In genomic region chr11:59416613-59417012, GRCh38 we compare ENCODE assay signal across 24 cellular contexts. TPM values are rescaled to one million over a fixed set of nuclear protein-coding genes. Genes with fewer than 3 reads are reported as not detected.
DNase-seq lines count a peak whose midpoint lies in the region; ATAC-seq and TF ChIP-seq lines count a peak whose summit lies in the region.
"Had no signal": no experiment of that assay in that cellular context is flagged by ENCODE, and none has a peak within 500 bp of the region (broad histone marks: within the 10 kb centered on the region; RNA-seq: fewer than 3 reads in every experiment).

No MANE protein-coding gene starts in this region.

- H3K9me3 ChIP-seq in right lobe of liver: no peaks in the 10 kb centered on the region
- H3K9me3 ChIP-seq: SK-N-SH had no signal

- H3K27ac Mint-ChIP-seq in activated naive CD8-positive, alpha-beta T cell treated with anti-CD3 and anti-CD28 coated beads, Interleukin-2, amount 50 U/mL, for 24 hours: no peak overlapping the region
- H3K27ac Mint-ChIP-seq: CD8-positive, alpha-beta T cell had no signal

- no peak overlapping the region for H3K4me3 ChIP-seq in right lobe of liver

- no peaks in the 10 kb centered on the region for H3K27me3 ChIP-seq in right lobe of liver

- H3K27me3 Mint-ChIP-seq in activated naive CD8-positive, alpha-beta T cell treated with anti-CD3 and anti-CD28 coated beads, Interleukin-2, amount 50 U/mL, for 24 hours: peaks cover 11% of the 10 kb centered on the region

- no peak overlapping the region for H3K27ac ChIP-seq in right lobe of liver
- H3K27ac ChIP-seq: 22Rv1 had no signal

- H3K36me3 ChIP-seq in right lobe of liver: no peaks in the 10 kb centered on the region

- intact Hi-C loops in right lobe of liver (cut with DNase I): no loop called here

- H3K4me1 ChIP-seq in right lobe of liver: no peaks in the 10 kb centered on the region

- H3K4me1 Mint-ChIP-seq in activated naive CD8-positive, alpha-beta T cell treated with anti-CD3 and anti-CD28 coated beads, Interleukin-2, amount 50 U/mL, for 24 hours: peaks cover 21% of the 10 kb centered on the region

- H3K36me3 Mint-ChIP-seq in activated naive CD8-positive, alpha-beta T cell treated with anti-CD3 and anti-CD28 coated beads, Interleukin-2, amount 50 U/mL, for 24 hours (ENCODE audit: low read depth): no peaks in the 10 kb centered on the region
- H3K36me3 Mint-ChIP-seq: CD8-positive, alpha-beta T cell had no signal

- DNase-seq in DMS 273 (lab: John Stamatoyannopoulos, UW; ENCODE audit: unreplicated experiment) (peak; percentile 36), DMS 273 treated with DMSO at 0.1 percent for 48 hours (lab: John Stamatoyannopoulos, UW) (no peak), myocyte (ENCODE audit: low read depth) (peak; percentile 4), superior temporal gyrus (ENCODE audit: extremely low spot score) (peak; percentile 43), amniotic stem cell (lab: John Stamatoyannopoulos, UW) (no peak), right lobe of liver (no peak), NCI-H226 (no peak)
- no peak for DNase-seq in activated naive CD8-positive, alpha-beta T cell treated with anti-CD3 and anti-CD28 coated beads, Interleukin-2, amount 50 U/mL, for 24 hours
- DNase-seq: ACHN, C1 segment of cervical spinal cord, DMS53, Karpas-422, NCI-H1048, NCI-H1417 treated with DMSO at 0.1 percent for 48 hours, NCI-H187 treated with DMSO at 0.1 percent for 48 hours, NCI-H2107, NCI-H510A, SIG-M5, SK-N-SH had no signal

- WGBS in right lobe of liver (ENCODE audit: insufficient coverage, low coverage, low lambda C conversion rate, missing lambda C conversion rate): 62% methylated on average over 3 of the region's 5 CpGs

- ATAC-seq in activated naive CD8-positive, alpha-beta T cell treated with anti-CD3 and anti-CD28 coated beads, Interleukin-2, amount 50 U/mL, for 24 hours: peak; percentile 36
- ATAC-seq in right lobe of liver: no peak
- ATAC-seq: Panc1 had no signal

- TF ChIP-seq CTCF in right lobe of liver (IDR thresholded peaks at IDR 0.05): no peak

- no peak overlapping the region for H3K4me3 Mint-ChIP-seq in activated naive CD8-positive, alpha-beta T cell treated with anti-CD3 and anti-CD28 coated beads, Interleukin-2, amount 50 U/mL, for 24 hours
- H3K4me3 Mint-ChIP-seq: CD8-positive, alpha-beta T cell had no signal

- peaks cover 4% of the 10 kb centered on the region for H3K9me3 Mint-ChIP-seq in activated naive CD8-positive, alpha-beta T cell treated with anti-CD3 and anti-CD28 coated beads, Interleukin-2, amount 50 U/mL, for 24 hours

- no peak for TF ChIP-seq POLR2A in right lobe of liver (IDR thresholded peaks at IDR 0.05)

RNA-seq across cellular contexts. Expression of gene OR5A2, which starts 9.6 kb away (rescaled TPM):
- total RNA-seq in myocyte: not detected in 2 replicates
- polyA plus RNA-seq in myocyte (2012): not detected
- total RNA-seq in right lobe of liver: not detected
- total RNA-seq: CD8-positive, alpha-beta T cell; H4; M059J had no signal
- polyA plus RNA-seq: SK-N-SH had no signal

RNA-seq across cellular contexts. Expression of gene OR5A1, which starts 19.7 kb away (rescaled TPM):
- total RNA-seq in myocyte (not detected in 2 replicates), right lobe of liver (not detected)
- not detected for polyA plus RNA-seq in myocyte (2012)
- total RNA-seq: CD8-positive, alpha-beta T cell; H4; M059J had no signal
- polyA plus RNA-seq: SK-N-SH had no signal

RNA-seq across cellular contexts. Expression of gene OR4D6, which starts 40.1 kb away (rescaled TPM):
- total RNA-seq in myocyte (not detected in 2 replicates), right lobe of liver (not detected)
- not detected for polyA plus RNA-seq in myocyte (2012)
- total RNA-seq: CD8-positive, alpha-beta T cell; H4; M059J had no signal
- polyA plus RNA-seq: SK-N-SH had no signal

RNA-seq across cellular contexts. Expression of gene OR4D10, which starts 56.5 kb away (rescaled TPM):
- not detected in 2 replicates for total RNA-seq in myocyte
- not detected for polyA plus RNA-seq in myocyte (2012)
- total RNA-seq in right lobe of liver: not detected
- total RNA-seq: CD8-positive, alpha-beta T cell; H4; M059J had no signal
- polyA plus RNA-seq: SK-N-SH had no signal

RNA-seq across cellular contexts. Expression of gene OR5AN1, which starts 57.9 kb away (rescaled TPM):
- total RNA-seq in myocyte (not detected in 2 replicates), right lobe of liver (under 1 TPM in 2 of 6 experiments, not detected in 4; 0.02 to 0.07 TPM)
- not detected for polyA plus RNA-seq in myocyte (2012)
- total RNA-seq: CD8-positive, alpha-beta T cell; H4; M059J had no signal
- polyA plus RNA-seq: SK-N-SH had no signal

Comparison
In these comparisons a context has a peak if more than half of its experiments do, and no peak if none do; other contexts are left out.
1. DNase-seq: peak in DMS 273 (single experiment), myocyte (single experiment) and superior temporal gyrus (single experiment); none in DMS 273 treated with DMSO at 0.1 percent for 48 hours (single experiment), activated naive CD8-positive, alpha-beta T cell treated with anti-CD3 and anti-CD28 coated beads, Interleukin-2, amount 50 U/mL, for 24 hours (single experiment), amniotic stem cell (single experiment), right lobe of liver (0 of 3) and NCI-H226 (single experiment).